In the genomic region with DNA sequence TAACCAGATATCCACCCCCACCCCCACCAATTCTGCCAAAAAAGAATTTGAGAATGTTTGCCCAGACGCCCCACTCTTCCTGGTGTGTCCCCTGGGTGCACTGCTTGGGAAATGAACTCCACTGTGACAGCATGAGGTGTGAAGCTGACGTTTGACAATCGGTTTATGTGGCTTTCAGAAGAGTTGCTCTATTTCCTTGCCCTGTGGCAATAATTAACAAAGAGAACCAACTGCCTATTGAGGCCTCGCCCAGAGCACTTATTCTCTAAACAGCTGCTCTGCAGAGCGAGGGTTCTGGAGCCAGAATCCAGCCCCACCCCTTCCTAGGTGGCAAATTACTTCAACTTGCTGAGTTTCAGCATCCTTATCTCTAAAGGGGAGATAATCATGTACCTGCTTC, we compare ENCODE assay signal across 11 cellular contexts.
DNase-seq lines count a peak whose midpoint lies in the region; ATAC-seq, FAIRE-seq and TF ChIP-seq lines count a peak whose summit lies in the region.
"Had no signal": no experiment of that assay in that cellular context is flagged by ENCODE, and none has a peak within 500 bp of the region (broad histone marks: within the 10 kb centered on the region; RNA-seq: fewer than 3 reads in every experiment).

No MANE protein-coding gene starts in this region.

- intact Hi-C loops in heart left ventricle (cut with DNase I): no loop called here
- intact Hi-C loops in gastrocnemius medialis (cut with DNase I; ENCODE audit: low total_unique reads): no loop called here

- WGBS in heart left ventricle, 4 donors: 41 to 67% (median 48%) methylated on average over 3 to 5 of the region's 5 CpGs

- H3K9me3 ChIP-seq in heart left ventricle (no peaks in the 10 kb centered on the region), gastrocnemius medialis (no peaks in the 10 kb centered on the region)

- H3K4me1 ChIP-seq in heart left ventricle (no peaks in the 10 kb centered on the region), gastrocnemius medialis (no peaks in the 10 kb centered on the region)

- no peak for FAIRE-seq in GM12891 (lab: Jason Lieb, UNC)

- TF ChIP-seq CTCF in heart left ventricle (IDR thresholded peaks at IDR 0.05): no peak
- no peak for TF ChIP-seq CTCF in gastrocnemius medialis (IDR thresholded peaks at IDR 0.05 in 4 of 5, conservative IDR thresholded peaks at IDR 0.05 in 1 of 5)

- H3K27me3 ChIP-seq in heart left ventricle (peaks cover 0 to 24% (median 6%) of the 10 kb centered on the region in 9 donors), gastrocnemius medialis (no peaks in the 10 kb centered on the region)

- ATAC-seq in GM19043 (IDR thresholded peaks at IDR 0.05; ENCODE audit: low read depth, unreplicated experiment): peak; percentile 91
- ATAC-seq in HG03108 (IDR thresholded peaks at IDR 0.05; ENCODE audit: unreplicated experiment): peak; percentile 86
- no peak for ATAC-seq in heart left ventricle
- no peak for ATAC-seq in gastrocnemius medialis

- in situ Hi-C loops in Caki2 (cut with HindIII; ENCODE audit: low pct_unique_long_range_greater_than_20kb, low sequenced_read_pairs) (no loop called here), gastrocnemius medialis (cut with MboI; ENCODE audit: low sequenced_read_pairs in 4 of 4) (no loop called here)

- TF ChIP-seq POLR2A in heart left ventricle (IDR thresholded peaks at IDR 0.05): no peak
- no peak for TF ChIP-seq POLR2A in GM12891 (IDR thresholded peaks at IDR 0.05; ENCODE audit: low read depth, low read length)
- no peak for TF ChIP-seq POLR2A in gastrocnemius medialis (IDR thresholded peaks at IDR 0.05)

- no peaks in the 10 kb centered on the region for H3K36me3 ChIP-seq in heart left ventricle
- no peaks in the 10 kb centered on the region for H3K36me3 ChIP-seq in gastrocnemius medialis

- H3K4me3 ChIP-seq in heart left ventricle (no peak overlapping the region), gastrocnemius medialis (no peak overlapping the region)

- H3K27ac ChIP-seq in heart left ventricle (no peak overlapping the region), gastrocnemius medialis (no peak overlapping the region)

- DNase-seq in Caki2 (ENCODE audit: low read depth): peak; percentile 21
- peak; percentile 92 for DNase-seq in NCI-H2171 treated with DMSO at 0.1 percent for 48 hours (lab: John Stamatoyannopoulos, UW)
- no peak for DNase-seq in mesenteric fat pad (ENCODE audit: low spot score)
- DNase-seq in heart left ventricle: no peak
- no peak for DNase-seq in GM12891 (ENCODE audit: insufficient read length, low spot score)
- DNase-seq in gastrocnemius medialis: no peak
- DNase-seq: activated CD4-positive, alpha-beta T cell treated with anti-CD3 and anti-CD28 coated beads for 1 hour; stimulated activated CD4-positive, alpha-beta T cell treated with anti-CD3 and anti-CD28 coated beads, Interleukin-2, amount 100 ng/mL, for 48 hours; stimulated activated naive CD4-positive, alpha-beta T cell had no signal

TF ChIP-seq in GM12891, 5 proteins besides CTCF, POLR2A, EP300 and RAD21:
- TF ChIP-seq PAX5 (IDR thresholded peaks at IDR 0.05; ENCODE audit: insufficient read depth, low read length, severe bottlenecking): no peak
- no peak for TF ChIP-seq POU2F2 (IDR thresholded peaks at IDR 0.05; ENCODE audit: low read depth, low read length)
- no peak for TF ChIP-seq POLR2AphosphoS5 (IDR thresholded peaks at IDR 0.05; ENCODE audit: low read depth, low read length)
- no peak for TF ChIP-seq SPI1 (IDR thresholded peaks at IDR 0.05; ENCODE audit: low read depth, low read length)
- TF ChIP-seq TAF1 (IDR thresholded peaks at IDR 0.05; ENCODE audit: low read depth, low read length): no peak
TF ChIP-seq in GM12891: peak in this region for 0.

Comparison
In these comparisons a context has a peak if more than half of its experiments do, and no peak if none do; other contexts are left out.
1. DNase-seq: peak in Caki2 (single experiment) and NCI-H2171 treated with DMSO at 0.1 percent for 48 hours (single experiment); none in mesenteric fat pad (single experiment), heart left ventricle (0 of 5), GM12891 (single experiment) and gastrocnemius medialis (0 of 2).
2. ATAC-seq: peak in GM19043 (single experiment) and HG03108 (single experiment); none in heart left ventricle (0 of 4) and gastrocnemius medialis (0 of 2).